ENCODE assay signal across 27 cellular contexts in genomic region chr5:143569213-143569663, GRCh38.
DNase-seq lines count a peak whose midpoint lies in the region; ATAC-seq and TF ChIP-seq lines count a peak whose summit lies in the region.
"Had no signal": no experiment of that assay in that cellular context is flagged by ENCODE, and none has a peak within 500 bp of the region (broad histone marks: within the 10 kb centered on the region; RNA-seq: fewer than 3 reads in every experiment).

No MANE protein-coding gene starts in this region.

- dilution Hi-C loops in mammary epithelial cell (cut with HindIII; ENCODE audit: low sequenced_read_pairs) = no loop called here

- H3K9ac ChIP-seq in mammary epithelial cell (ENCODE audit: insufficient read depth, low read length) = no peak overlapping the region
- H3K9ac ChIP-seq: GM23248, SK-N-SH had no signal

- H3K4me1 ChIP-seq in mammary epithelial cell (ENCODE audit: insufficient read depth, low read length) (peaks cover 2% of the 10 kb centered on the region), left lung (peaks cover 0 to 4% of the 10 kb centered on the region in 2 donors), sigmoid colon (peaks cover 0 to 10% (median 7%) of the 10 kb centered on the region in 4 donors)

- no peaks in the 10 kb centered on the region for H3K36me3 Mint-ChIP-seq in natural killer cell treated with Interleukin-12 subunit alpha and Interleukin-12 subunit beta and Interleukin-15 and Interleukin-18, amount 100 ng/mL, for 72 hours

- TF ChIP-seq EP300 in sigmoid colon (IDR thresholded peaks at IDR 0.05) = no peak

- H2AFZ ChIP-seq in mammary epithelial cell (ENCODE audit: low read depth, low read length) = peak overlapping the region; percentile 30
- H2AFZ ChIP-seq: GM23248 had no signal

- H3K9me3 ChIP-seq in mammary epithelial cell (replicated peaks; ENCODE audit: insufficient read depth, low read length) = no peaks in the 10 kb centered on the region
- no peaks in the 10 kb centered on the region for H3K9me3 ChIP-seq in left lung
- no peaks in the 10 kb centered on the region for H3K9me3 ChIP-seq in sigmoid colon
- H3K9me3 ChIP-seq: esophagus muscularis mucosa, SK-N-SH, tibial nerve had no signal

- H3K36me3 ChIP-seq in mammary epithelial cell (ENCODE audit: insufficient read depth, low read length) (no peaks in the 10 kb centered on the region), left lung (no peaks in the 10 kb centered on the region), sigmoid colon (no peaks in the 10 kb centered on the region)
- H3K36me3 ChIP-seq: esophagus muscularis mucosa, tibial nerve had no signal

- H3K27ac Mint-ChIP-seq in natural killer cell treated with Interleukin-12 subunit alpha and Interleukin-12 subunit beta and Interleukin-15 and Interleukin-18, amount 100 ng/mL, for 72 hours = peak overlapping the region in 1 of 2 donors; percentile 35
- H3K27ac Mint-ChIP-seq: CD4-positive, alpha-beta T cell; effector memory CD8-positive, alpha-beta T cell; HFFc6; nephron progenitor cell had no signal

- H3K9me3 Mint-ChIP-seq in natural killer cell treated with Interleukin-12 subunit alpha and Interleukin-12 subunit beta and Interleukin-15 and Interleukin-18, amount 100 ng/mL, for 72 hours = no peaks in the 10 kb centered on the region
- H3K9me3 Mint-ChIP-seq: CD4-positive, alpha-beta T cell; effector memory CD8-positive, alpha-beta T cell; HFFc6; nephron progenitor cell had no signal

- intact Hi-C loops in mammary epithelial cell (cut with micrococcal nuclease) = no loop called here
- intact Hi-C loops in left lung (cut with DNase I) = no loop called here
- intact Hi-C loops in sciatic nerve (cut with DNase I) = no loop called here
- intact Hi-C loops in sigmoid colon (cut with DNase I) = no loop called here

- TF ChIP-seq CTCF in mammary epithelial cell (conservative IDR thresholded peaks at IDR 0.05 in 1 of 2, IDR thresholded peaks at IDR 0.05 in 1 of 2; ENCODE audit: extremely low read depth in 1 of 2, insufficient read depth in 1 of 2, low read depth in 1 of 2, low read length in 2 of 2) (no peak), left lung (IDR thresholded peaks at IDR 0.05) (no peak), sigmoid colon (IDR thresholded peaks at IDR 0.05) (no peak)

- in situ Hi-C loops in mammary epithelial cell (cut with MboI; ENCODE audit: low sequenced_read_pairs in 2 of 2) = no loop called here

- H3K27ac ChIP-seq in mammary epithelial cell (ENCODE audit: insufficient read depth, low read depth, low read length) = no peak overlapping the region
- no peak overlapping the region for H3K27ac ChIP-seq in left lung
- H3K27ac ChIP-seq in sigmoid colon = no peak overlapping the region
- H3K27ac ChIP-seq: esophagus muscularis mucosa, GM23248, RWPE1 had no signal

- H3K4me3 Mint-ChIP-seq in natural killer cell treated with Interleukin-12 subunit alpha and Interleukin-12 subunit beta and Interleukin-15 and Interleukin-18, amount 100 ng/mL, for 72 hours = no peak overlapping the region
- H3K4me3 Mint-ChIP-seq: CD4-positive, alpha-beta T cell; effector memory CD8-positive, alpha-beta T cell; HFFc6; nephron progenitor cell had no signal

- peaks cover 23 to 25% of the 10 kb centered on the region in 2 donors for H3K4me1 Mint-ChIP-seq in natural killer cell treated with Interleukin-12 subunit alpha and Interleukin-12 subunit beta and Interleukin-15 and Interleukin-18, amount 100 ng/mL, for 72 hours (ENCODE audit: low read depth in 2 of 2)

- 10% methylated on average over 4 of the region's 4 CpGs for WGBS in mammary epithelial cell (ENCODE audit: low coverage, missing lambda C conversion rate)
- WGBS in sigmoid colon, 2 donors = 70 to 83% methylated on average over 4 of the region's 4 CpGs

- DNase-seq in NCI-H226 = peak; percentile 81
- DNase-seq in mammary epithelial cell = no peak
- DNase-seq in left lung = no peak
- peak; percentile 59 for DNase-seq in sciatic nerve (ENCODE audit: low spot score)
- DNase-seq in HPDE6-E6E7 (ENCODE audit: extremely low spot score) = no peak
- DNase-seq in sigmoid colon = no peak
- no peak for DNase-seq in natural killer cell treated with Interleukin-12 subunit alpha and Interleukin-12 subunit beta and Interleukin-15 and Interleukin-18, amount 100 ng/mL, for 72 hours (ENCODE audit: low spot score)
- DNase-seq: activated CD4-positive, alpha-beta T cell treated with anti-CD3 and anti-CD28 coated beads, Interleukin-2, amount 50 U/mL, for 48 hours; activated CD4-positive, CD25-positive, alpha-beta regulatory T cell; activated gamma-delta T cell; anterior cingulate cortex; CD4-positive, alpha-beta T cell; effector memory CD8-positive, alpha-beta T cell; GM23248; HFFc6; left cardiac atrium; midbrain; NCI-H1417 treated with DMSO at 0.1 percent for 48 hours; NCI-H526; nephron progenitor cell; SK-N-SH; stimulated activated CD4-positive, alpha-beta T cell treated with anti-CD3 and anti-CD28 coated beads, Interleukin-4, amount 100 ng/mL, for 24 hours; stimulated activated naive CD8-positive, alpha-beta T cell treated with anti-CD3 and anti-CD28 coated beads, Interleukin-15, Interleukin-2, amounts not matched to agents 100 U/mL and 50 U/mL, for 24 hours had no signal

- TF ChIP-seq POLR2A in sigmoid colon (IDR thresholded peaks at IDR 0.05) = no peak

- no peak overlapping the region for H3K4me2 ChIP-seq in mammary epithelial cell (ENCODE audit: insufficient read depth, low read depth, low read length)
- H3K4me2 ChIP-seq: SK-N-SH had no signal

- BruUV-seq in mammary epithelial cell (replicated peaks; lab: Mats Ljungman, UMichigan) = no TSS peak

- no peaks in the 10 kb centered on the region for H3K79me2 ChIP-seq in mammary epithelial cell (ENCODE audit: insufficient read depth, low read length)

- H3K27me3 Mint-ChIP-seq in natural killer cell treated with Interleukin-12 subunit alpha and Interleukin-12 subunit beta and Interleukin-15 and Interleukin-18, amount 100 ng/mL, for 72 hours = no peaks in the 10 kb centered on the region
- H3K27me3 Mint-ChIP-seq: CD4-positive, alpha-beta T cell had no signal

- H3K4me3 ChIP-seq in mammary epithelial cell (replicated peaks in 1 of 3; ENCODE audit: insufficient read depth in 1 of 3, low read depth in 2 of 3, low read length in 3 of 3) = no peak overlapping the region
- H3K4me3 ChIP-seq in left lung = no peak overlapping the region
- H3K4me3 ChIP-seq in sigmoid colon = no peak overlapping the region
- H3K4me3 ChIP-seq: esophagus muscularis mucosa, GM23248, tibial nerve had no signal

- ATAC-seq in left lung = peak; percentile 38
- peak; percentile 71 for ATAC-seq in sciatic nerve
- no peak for ATAC-seq in HG03457 (IDR thresholded peaks at IDR 0.05; ENCODE audit: unreplicated experiment)
- no peak for ATAC-seq in natural killer cell treated with Interleukin-12 subunit alpha and Interleukin-12 subunit beta and Interleukin-15 and Interleukin-18, amount 100 ng/mL, for 72 hours
- ATAC-seq: effector memory CD8-positive, alpha-beta T cell; stimulated activated naive CD8-positive, alpha-beta T cell treated with anti-CD3 and anti-CD28 coated beads, Interleukin-15, Interleukin-2, amounts not matched to agents 100 U/mL and 50 U/mL, for 24 hours had no signal

- no peaks in the 10 kb centered on the region for H4K20me1 ChIP-seq in mammary epithelial cell (ENCODE audit: insufficient read depth, low read length)

- CTCF ChIA-PET in mammary epithelial cell (lab: Charles Lee; ENCODE audit: low non-redundant PET) = interaction anchor here (1.0 kb wide), 1 partner anchor 422 kb away, joined by 5 read pairs; no protein-coding TSS in a partner anchor

- H3K27me3 ChIP-seq in mammary epithelial cell (ENCODE audit: insufficient read depth, low read length) (peaks cover 2% of the 10 kb centered on the region), left lung (no peaks in the 10 kb centered on the region), sigmoid colon (no peaks in the 10 kb centered on the region)
- H3K27me3 ChIP-seq: esophagus muscularis mucosa, tibial nerve had no signal

Comparison
In these comparisons a context has a peak if more than half of its experiments do, and no peak if none do; other contexts are left out.
1. DNase-seq: peak in NCI-H226 (single experiment) and sciatic nerve (single experiment); none in mammary epithelial cell (single experiment), left lung (0 of 2), HPDE6-E6E7 (single experiment), sigmoid colon (single experiment) and natural killer cell treated with Interleukin-12 subunit alpha and Interleukin-12 subunit beta and Interleukin-15 and Interleukin-18, amount 100 ng/mL, for 72 hours (single experiment).
2. ATAC-seq: peak in left lung (single experiment) and sciatic nerve (single experiment); none in HG03457 (single experiment) and natural killer cell treated with Interleukin-12 subunit alpha and Interleukin-12 subunit beta and Interleukin-15 and Interleukin-18, amount 100 ng/mL, for 72 hours (0 of 2).